In the genomic region with DNA sequence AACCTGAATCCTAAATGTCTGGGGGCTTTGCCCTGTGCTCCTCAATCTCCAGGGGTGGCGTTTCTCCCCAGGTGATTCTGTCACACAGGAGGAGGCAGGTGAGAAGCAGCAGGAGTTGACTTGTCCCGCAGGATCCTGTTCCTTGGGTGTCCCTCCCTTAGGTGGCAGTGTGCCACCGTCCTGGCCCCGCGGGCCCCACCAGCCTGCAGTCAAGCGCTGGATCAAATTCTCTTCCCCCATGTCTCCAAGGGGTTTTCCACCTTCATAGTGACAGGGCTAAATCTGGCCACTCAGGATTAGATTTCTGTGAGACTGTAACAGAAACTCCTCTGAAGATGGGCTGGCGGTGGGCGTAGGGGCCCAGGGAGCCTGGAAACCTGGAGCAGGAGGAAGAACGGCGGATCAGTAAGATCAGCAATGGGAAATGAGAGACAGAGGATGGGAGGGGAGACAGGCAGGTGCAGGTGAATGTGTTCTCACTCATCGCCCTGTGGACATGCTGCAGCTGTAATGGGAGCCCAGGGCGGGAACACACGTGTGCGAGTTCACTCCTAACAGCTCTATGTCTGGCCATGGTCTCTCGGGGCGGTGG, we compare ENCODE assay signal across 20 cellular contexts.
"Had no signal": no experiment of that assay in that cellular context is flagged by ENCODE, and none has a peak within 500 bp of the region (broad histone marks: within the 10 kb centered on the region; RNA-seq: fewer than 3 reads in every experiment).

No MANE protein-coding gene starts in this region.

- DNase-seq: activated B cell treated with CpG ODN at 0.5 μM for 24 hours; activated CD4-positive, alpha-beta T cell treated with anti-CD3 and anti-CD28 coated beads for 48 hours; activated CD8-positive, alpha-beta T cell treated with anti-CD3 and anti-CD28 coated beads for 36 hours; activated naive CD4-positive, alpha-beta T cell treated with anti-CD3 and anti-CD28 coated beads for 36 hours; activated T-cell treated with anti-CD3 and anti-CD28 coated beads, Interleukin-2, amount 50 U/mL, for 1 hour; colonic mucosa; erythroblast; kidney; left ventricle myocardium inferior; mammary epithelial cell; ovary; stimulated activated CD4-positive, alpha-beta T cell treated with anti-CD3 and anti-CD28 coated beads, Interleukin-12 subunit alpha, Interleukin-12 subunit beta, amount 100 ng/mL, for 4 hours; stimulated activated CD4-positive, alpha-beta T cell treated with anti-CD3 and anti-CD28 coated beads, Interleukin-1b, Interleukin-23, amount 100 ng/mL, for 48 hours; stimulated activated CD8-positive, alpha-beta memory T cell treated with anti-CD3 and anti-CD28 coated beads, Interleukin-4, amount 100 ng/mL, for 48 hours; stimulated activated naive CD4-positive, alpha-beta T cell; uterus had no signal

- H3K9me3 ChIP-seq: colonic mucosa, ovary, uterus had no signal

- H3K9me3 Mint-ChIP-seq: activated CD8-positive, alpha-beta T cell treated with anti-CD3 and anti-CD28 coated beads for 36 hours; activated naive CD4-positive, alpha-beta T cell treated with anti-CD3 and anti-CD28 coated beads for 36 hours; neural crest cell had no signal

- H3K27me3 Mint-ChIP-seq: activated B cell treated with CpG ODN at 0.5 μM for 24 hours; activated CD8-positive, alpha-beta T cell treated with anti-CD3 and anti-CD28 coated beads for 36 hours; activated T-helper 17 cell treated with anti-CD3 and anti-CD28 coated beads, Interleukin-2, amount 50 U/mL, for 72 hours; central memory CD8-positive, alpha-beta T cell had no signal

- H3K4me1 Mint-ChIP-seq: activated B cell treated with CpG ODN at 0.5 μM for 24 hours; activated T-helper 17 cell treated with anti-CD3 and anti-CD28 coated beads, Interleukin-2, amount 50 U/mL, for 72 hours; central memory CD8-positive, alpha-beta T cell had no signal

- H3K27ac Mint-ChIP-seq: activated B cell treated with CpG ODN at 0.5 μM for 24 hours; activated CD8-positive, alpha-beta T cell treated with anti-CD3 and anti-CD28 coated beads for 36 hours; activated naive CD4-positive, alpha-beta T cell treated with anti-CD3 and anti-CD28 coated beads for 36 hours; activated T-helper 17 cell treated with anti-CD3 and anti-CD28 coated beads, Interleukin-2, amount 50 U/mL, for 72 hours; T-helper 2 cell treated with Interferon-gamma antibody and Interleukin-4, amounts not matched to agents 5 μg/mL and 100 μg/mL, for 36 hours had no signal

- ATAC-seq: activated CD8-positive, alpha-beta T cell treated with anti-CD3 and anti-CD28 coated beads for 36 hours; activated T-helper 17 cell treated with anti-CD3 and anti-CD28 coated beads, Interleukin-2, amount 50 U/mL, for 72 hours had no signal

- H3K4me3 Mint-ChIP-seq: activated B cell treated with CpG ODN at 0.5 μM for 24 hours; activated CD8-positive, alpha-beta T cell treated with anti-CD3 and anti-CD28 coated beads for 36 hours; activated naive CD4-positive, alpha-beta T cell treated with anti-CD3 and anti-CD28 coated beads for 36 hours; activated T-helper 17 cell treated with anti-CD3 and anti-CD28 coated beads, Interleukin-2, amount 50 U/mL, for 72 hours; central memory CD8-positive, alpha-beta T cell; neural crest cell; T-helper 2 cell treated with Interferon-gamma antibody and Interleukin-4, amounts not matched to agents 5 μg/mL and 100 μg/mL, for 36 hours had no signal

- H3K27me3 ChIP-seq: colonic mucosa, ovary, uterus had no signal

- H3K36me3 ChIP-seq: colonic mucosa, left ventricle myocardium inferior, ovary, uterus had no signal

- H3K27ac ChIP-seq: colonic mucosa, left ventricle myocardium inferior, ovary, uterus had no signal

- H3K4me1 ChIP-seq: colonic mucosa, uterus had no signal

- H3K4me3 ChIP-seq: colonic mucosa, left ventricle myocardium inferior, ovary, uterus had no signal
